10 cellular contexts compared by ENCODE assay signal in genomic region chr11:74024630-74025029, GRCh38. TPM values are rescaled to one million over a fixed set of nuclear protein-coding genes. Genes with fewer than 3 reads are reported as not detected.
DNase-seq lines count a peak whose midpoint lies in the region; ATAC-seq and TF ChIP-seq lines count a peak whose summit lies in the region.
"Had no signal": no experiment of that assay in that cellular context is flagged by ENCODE, and none has a peak within 500 bp of the region (broad histone marks: within the 10 kb centered on the region; RNA-seq: fewer than 3 reads in every experiment).

No MANE protein-coding gene starts in this region.

- peak overlapping the region; percentile 33 for H3K27ac Mint-ChIP-seq in activated CD8-positive, alpha-beta T cell treated with anti-CD3 and anti-CD28 coated beads for 36 hours
- no peak overlapping the region for H3K27ac Mint-ChIP-seq in activated CD8-positive, alpha-beta T cell treated with anti-CD3 and anti-CD28 coated beads, Interleukin-2, amount 10 ng/mL, durations not matched to agents 7 days and 5 days
- H3K27ac Mint-ChIP-seq in T-helper 2 cell treated with Interferon-gamma antibody and Interleukin-4, amounts not matched to agents 5 μg/mL and 100 μg/mL, for 36 hours: no peak overlapping the region
- peak overlapping the region; percentile 91 for H3K27ac Mint-ChIP-seq in stimulated activated effector memory CD8-positive, alpha-beta T cell treated with anti-CD3 and anti-CD28 coated beads, Interleukin-12 subunit alpha, Interleukin-12 subunit beta, amount 100 ng/mL, for 72 hours

- H3K27me3 Mint-ChIP-seq in activated CD8-positive, alpha-beta T cell treated with anti-CD3 and anti-CD28 coated beads for 36 hours: no peaks in the 10 kb centered on the region
- H3K27me3 Mint-ChIP-seq in activated CD8-positive, alpha-beta T cell treated with anti-CD3 and anti-CD28 coated beads, Interleukin-2, amount 10 ng/mL, durations not matched to agents 7 days and 5 days (ENCODE audit: low read depth): no peaks in the 10 kb centered on the region
- H3K27me3 Mint-ChIP-seq in T-helper 2 cell treated with Interferon-gamma antibody and Interleukin-4, amounts not matched to agents 5 μg/mL and 100 μg/mL, for 36 hours (ENCODE audit: low read depth): no peaks in the 10 kb centered on the region
- H3K27me3 Mint-ChIP-seq: CD4-positive, CD25-positive, alpha-beta regulatory T cell had no signal

- POLR2A ChIA-PET in activated CD8-positive, alpha-beta T cell treated with anti-CD3 and anti-CD28 coated beads for 36 hours (lab: Charles Lee): no interaction called here
- POLR2A ChIA-PET in activated CD8-positive, alpha-beta T cell treated with anti-CD3 and anti-CD28 coated beads, Interleukin-2, amount 10 ng/mL, durations not matched to agents 7 days and 5 days (lab: Charles Lee): no interaction called here
- POLR2A ChIA-PET in HEK293T (lab: Yijun Ruan, JAX): no interaction called here

- H3K36me3 ChIP-seq in spleen: peaks cover 0 to 65% (median 9%) of the 10 kb centered on the region in 6 donors
- H3K36me3 ChIP-seq: Peyer's patch had no signal

- peak; percentile 83 for DNase-seq in activated CD8-positive, alpha-beta T cell treated with anti-CD3 and anti-CD28 coated beads for 36 hours
- no peak for DNase-seq in activated CD8-positive, alpha-beta T cell treated with anti-CD3 and anti-CD28 coated beads, Interleukin-2, amount 10 ng/mL, durations not matched to agents 7 days and 5 days
- DNase-seq in T-helper 2 cell treated with Interferon-gamma antibody and Interleukin-4, amounts not matched to agents 5 μg/mL and 100 μg/mL, for 36 hours (ENCODE audit: low spot score): peak; percentile 46
- peak; percentile 81 for DNase-seq in fibroblast of the conjunctiva (ENCODE audit: low read depth)
- peak; percentile 42 to 78 for DNase-seq in stimulated activated effector memory CD8-positive, alpha-beta T cell treated with anti-CD3 and anti-CD28 coated beads, Interleukin-12 subunit alpha, Interleukin-12 subunit beta, amount 100 ng/mL, for 72 hours (ENCODE audit: low spot score in 2 of 2)
- no peak for DNase-seq in superior temporal gyrus (ENCODE audit: extremely low spot score)
- DNase-seq in HEK293T (ENCODE audit: extremely low spot score): no peak
- no peak for DNase-seq in spleen
- DNase-seq: CD4-positive, CD25-positive, alpha-beta regulatory T cell had no signal

- peaks cover 29% of the 10 kb centered on the region for H3K4me1 Mint-ChIP-seq in activated CD8-positive, alpha-beta T cell treated with anti-CD3 and anti-CD28 coated beads for 36 hours (ENCODE audit: low read depth)
- peaks cover 24% of the 10 kb centered on the region for H3K4me1 Mint-ChIP-seq in activated CD8-positive, alpha-beta T cell treated with anti-CD3 and anti-CD28 coated beads, Interleukin-2, amount 10 ng/mL, durations not matched to agents 7 days and 5 days (ENCODE audit: low read depth)
- peaks cover 25% of the 10 kb centered on the region for H3K4me1 Mint-ChIP-seq in T-helper 2 cell treated with Interferon-gamma antibody and Interleukin-4, amounts not matched to agents 5 μg/mL and 100 μg/mL, for 36 hours (ENCODE audit: low read depth)
- peaks cover 43% of the 10 kb centered on the region for H3K4me1 Mint-ChIP-seq in stimulated activated effector memory CD8-positive, alpha-beta T cell treated with anti-CD3 and anti-CD28 coated beads, Interleukin-12 subunit alpha, Interleukin-12 subunit beta, amount 100 ng/mL, for 72 hours

- 67 to 88% (median 79%) methylated on average over 2 of the region's 2 CpGs for WGBS in spleen, 5 donors

- H3K27me3 ChIP-seq in spleen (replicated peaks in 1 of 7): no peaks in the 10 kb centered on the region
- H3K27me3 ChIP-seq: Peyer's patch had no signal

- CTCF ChIA-PET in activated CD8-positive, alpha-beta T cell treated with anti-CD3 and anti-CD28 coated beads for 36 hours (lab: Charles Lee): no interaction called here
- CTCF ChIA-PET in activated CD8-positive, alpha-beta T cell treated with anti-CD3 and anti-CD28 coated beads, Interleukin-2, amount 10 ng/mL, durations not matched to agents 7 days and 5 days (lab: Charles Lee): no interaction called here
- CTCF ChIA-PET in HEK293T (lab: Yijun Ruan, JAX): no interaction called here

- peaks cover 8 to 68% (median 29%) of the 10 kb centered on the region in 6 donors for H3K4me1 ChIP-seq in spleen

- H3K4me3 ChIP-seq in spleen: no peak overlapping the region
- H3K4me3 ChIP-seq: Peyer's patch had no signal

- TF ChIP-seq CTCF in activated CD8-positive, alpha-beta T cell treated with anti-CD3 and anti-CD28 coated beads for 36 hours (IDR thresholded peaks at IDR 0.05): no peak
- no peak for TF ChIP-seq CTCF in spleen (IDR thresholded peaks at IDR 0.05 in 8 of 11, conservative IDR thresholded peaks at IDR 0.05 in 3 of 11)

- no peaks in the 10 kb centered on the region for H3K9me3 ChIP-seq in spleen
- H3K9me3 ChIP-seq: Peyer's patch had no signal

- TF ChIP-seq POLR2A in spleen (IDR thresholded peaks at IDR 0.05): no peak

- H3K9me3 Mint-ChIP-seq in activated CD8-positive, alpha-beta T cell treated with anti-CD3 and anti-CD28 coated beads for 36 hours: no peaks in the 10 kb centered on the region
- H3K9me3 Mint-ChIP-seq in activated CD8-positive, alpha-beta T cell treated with anti-CD3 and anti-CD28 coated beads, Interleukin-2, amount 10 ng/mL, durations not matched to agents 7 days and 5 days (ENCODE audit: insufficient read depth): no peaks in the 10 kb centered on the region
- no peaks in the 10 kb centered on the region for H3K9me3 Mint-ChIP-seq in T-helper 2 cell treated with Interferon-gamma antibody and Interleukin-4, amounts not matched to agents 5 μg/mL and 100 μg/mL, for 36 hours
- no peaks in the 10 kb centered on the region for H3K9me3 Mint-ChIP-seq in stimulated activated effector memory CD8-positive, alpha-beta T cell treated with anti-CD3 and anti-CD28 coated beads, Interleukin-12 subunit alpha, Interleukin-12 subunit beta, amount 100 ng/mL, for 72 hours
- H3K9me3 Mint-ChIP-seq: CD4-positive, CD25-positive, alpha-beta regulatory T cell had no signal

- peaks cover 21% of the 10 kb centered on the region for H3K36me3 Mint-ChIP-seq in activated CD8-positive, alpha-beta T cell treated with anti-CD3 and anti-CD28 coated beads for 36 hours (ENCODE audit: low read depth)
- peaks cover 30% of the 10 kb centered on the region for H3K36me3 Mint-ChIP-seq in activated CD8-positive, alpha-beta T cell treated with anti-CD3 and anti-CD28 coated beads, Interleukin-2, amount 10 ng/mL, durations not matched to agents 7 days and 5 days (ENCODE audit: low read depth)
- peaks cover 30% of the 10 kb centered on the region for H3K36me3 Mint-ChIP-seq in T-helper 2 cell treated with Interferon-gamma antibody and Interleukin-4, amounts not matched to agents 5 μg/mL and 100 μg/mL, for 36 hours (ENCODE audit: low read depth)
- H3K36me3 Mint-ChIP-seq in stimulated activated effector memory CD8-positive, alpha-beta T cell treated with anti-CD3 and anti-CD28 coated beads, Interleukin-12 subunit alpha, Interleukin-12 subunit beta, amount 100 ng/mL, for 72 hours: no peaks in the 10 kb centered on the region

- H3K4me3 Mint-ChIP-seq in activated CD8-positive, alpha-beta T cell treated with anti-CD3 and anti-CD28 coated beads for 36 hours: no peak overlapping the region
- H3K4me3 Mint-ChIP-seq in activated CD8-positive, alpha-beta T cell treated with anti-CD3 and anti-CD28 coated beads, Interleukin-2, amount 10 ng/mL, durations not matched to agents 7 days and 5 days: no peak overlapping the region
- no peak overlapping the region for H3K4me3 Mint-ChIP-seq in T-helper 2 cell treated with Interferon-gamma antibody and Interleukin-4, amounts not matched to agents 5 μg/mL and 100 μg/mL, for 36 hours
- H3K4me3 Mint-ChIP-seq in stimulated activated effector memory CD8-positive, alpha-beta T cell treated with anti-CD3 and anti-CD28 coated beads, Interleukin-12 subunit alpha, Interleukin-12 subunit beta, amount 100 ng/mL, for 72 hours: peak overlapping the region; percentile 41
- H3K4me3 Mint-ChIP-seq: CD4-positive, CD25-positive, alpha-beta regulatory T cell had no signal

- H3K27ac ChIP-seq in spleen: peak overlapping the region in 3 of 8 donors; percentile 75 to 83 (median 82)
- H3K27ac ChIP-seq: Peyer's patch had no signal

- intact Hi-C loops in activated CD8-positive, alpha-beta T cell treated with anti-CD3 and anti-CD28 coated beads for 36 hours (cut with micrococcal nuclease): no loop called here
- intact Hi-C loops in spleen (cut with DNase I; ENCODE audit: low total_unique reads): no loop called here

- peak; percentile 13 for ATAC-seq in activated CD8-positive, alpha-beta T cell treated with anti-CD3 and anti-CD28 coated beads for 36 hours
- no peak for ATAC-seq in activated CD8-positive, alpha-beta T cell treated with anti-CD3 and anti-CD28 coated beads, Interleukin-2, amount 10 ng/mL, durations not matched to agents 7 days and 5 days
- peak; percentile 25 for ATAC-seq in stimulated activated effector memory CD8-positive, alpha-beta T cell treated with anti-CD3 and anti-CD28 coated beads, Interleukin-12 subunit alpha, Interleukin-12 subunit beta, amount 100 ng/mL, for 72 hours

TF ChIP-seq in HEK293T, 16 proteins besides CTCF, POLR2A, EP300 and RAD21:
- no peak for TF ChIP-seq ELF4 (IDR thresholded peaks at IDR 0.05)
- no peak for TF ChIP-seq SP1 (IDR thresholded peaks at IDR 0.05)
- TF ChIP-seq FOXA1 (IDR thresholded peaks at IDR 0.05): no peak
- TF ChIP-seq FOXK2 (IDR thresholded peaks at IDR 0.05): no peak
- TF ChIP-seq HDGF (IDR thresholded peaks at IDR 0.05; ENCODE audit: borderline replicate concordance): no peak
- no peak for TF ChIP-seq L3MBTL2 (conservative IDR thresholded peaks at IDR 0.05)
- TF ChIP-seq NFRKB (IDR thresholded peaks at IDR 0.05): no peak
- TF ChIP-seq LEF1 (IDR thresholded peaks at IDR 0.05; ENCODE audit: borderline replicate concordance): no peak
- TF ChIP-seq SUZ12 (IDR thresholded peaks at IDR 0.05): no peak
- TF ChIP-seq TARDBP (IDR thresholded peaks at IDR 0.05): no peak
- TF ChIP-seq FOXM1 (IDR thresholded peaks at IDR 0.05; ENCODE audit: borderline replicate concordance): no peak
TF ChIP-seq in HEK293T: peak in this region for 0.

RNA-seq across cellular contexts. Expression of gene UCP3, which starts 15.7 kb away (rescaled TPM):
- 1 to 10 TPM; 1.5 to 2.2 TPM for total RNA-seq in activated CD8-positive, alpha-beta T cell treated with anti-CD3 and anti-CD28 coated beads for 36 hours
- 1 to 10 TPM; 2.9 TPM for total RNA-seq in activated CD8-positive, alpha-beta T cell treated with anti-CD3 and anti-CD28 coated beads, Interleukin-2, amount 10 ng/mL, durations not matched to agents 7 days and 5 days
- 1 to 10 TPM; 2.0 to 7.1 (median 4.8) TPM for total RNA-seq in spleen
- 1 to 10 TPM in 2 of 3 donors, under 1 TPM in 1; 0.68 to 2.6 (median 1.5) TPM for polyA plus RNA-seq in spleen

RNA-seq across cellular contexts. Expression of gene UCP2, which starts 42.0 kb away (rescaled TPM):
- 100 to 1,000 TPM; 244 to 252 TPM for total RNA-seq in activated CD8-positive, alpha-beta T cell treated with anti-CD3 and anti-CD28 coated beads for 36 hours
- 100 to 1,000 TPM; 205 to 218 TPM for total RNA-seq in activated CD8-positive, alpha-beta T cell treated with anti-CD3 and anti-CD28 coated beads, Interleukin-2, amount 10 ng/mL, durations not matched to agents 7 days and 5 days
- total RNA-seq in spleen: 100 to 1,000 TPM; 369 to 556 (median 427) TPM
- polyA plus RNA-seq in spleen: 100 to 1,000 TPM; 209 to 281 (median 275) TPM

Comparison
In these comparisons a context has a peak if more than half of its experiments do, and no peak if none do; other contexts are left out.
1. DNase-seq: peak in activated CD8-positive, alpha-beta T cell treated with anti-CD3 and anti-CD28 coated beads for 36 hours (single experiment), T-helper 2 cell treated with Interferon-gamma antibody and Interleukin-4, amounts not matched to agents 5 μg/mL and 100 μg/mL, for 36 hours (single experiment), fibroblast of the conjunctiva (single experiment) and stimulated activated effector memory CD8-positive, alpha-beta T cell treated with anti-CD3 and anti-CD28 coated beads, Interleukin-12 subunit alpha, Interleukin-12 subunit beta, amount 100 ng/mL, for 72 hours (2 of 2); none in activated CD8-positive, alpha-beta T cell treated with anti-CD3 and anti-CD28 coated beads, Interleukin-2, amount 10 ng/mL, durations not matched to agents 7 days and 5 days (single experiment), superior temporal gyrus (single experiment), HEK293T (single experiment) and spleen (single experiment).
2. H3K27ac Mint-ChIP-seq: peak in activated CD8-positive, alpha-beta T cell treated with anti-CD3 and anti-CD28 coated beads for 36 hours (single experiment) and stimulated activated effector memory CD8-positive, alpha-beta T cell treated with anti-CD3 and anti-CD28 coated beads, Interleukin-12 subunit alpha, Interleukin-12 subunit beta, amount 100 ng/mL, for 72 hours (single experiment); none in activated CD8-positive, alpha-beta T cell treated with anti-CD3 and anti-CD28 coated beads, Interleukin-2, amount 10 ng/mL, durations not matched to agents 7 days and 5 days (single experiment) and T-helper 2 cell treated with Interferon-gamma antibody and Interleukin-4, amounts not matched to agents 5 μg/mL and 100 μg/mL, for 36 hours (single experiment).